In genomic region chr18:69239849-69240248, GRCh38 we compare ENCODE assay signal across 21 cellular contexts.
DNase-seq lines count a peak whose midpoint lies in the region; TF ChIP-seq lines count a peak whose summit lies in the region.
"Had no signal": no experiment of that assay in that cellular context is flagged by ENCODE, and none has a peak within 500 bp of the region (broad histone marks: within the 10 kb centered on the region; RNA-seq: fewer than 3 reads in every experiment).

No MANE protein-coding gene starts in this region.

- H3K27ac ChIP-seq in coronary artery = no peak overlapping the region
- H3K27ac ChIP-seq: 22Rv1, BLaER1, Peyer's patch, SJSA1 had no signal

- H3K36me3 Mint-ChIP-seq in activated T-helper 2 cell treated with anti-CD3 and anti-CD28 coated beads, Interferon-gamma antibody, Interleukin-2, Interleukin-4, amounts not matched to agents 10 μg/mL and 5 μg/mL and 100 μg/mL, durations not matched to agents 14 hours and 24 hours and 36 hours (ENCODE audit: low read depth) = no peaks in the 10 kb centered on the region
- no peaks in the 10 kb centered on the region for H3K36me3 Mint-ChIP-seq in nephron progenitor cell (ENCODE audit: low read depth)

- no peaks in the 10 kb centered on the region for H3K27me3 Mint-ChIP-seq in activated T-helper 2 cell treated with anti-CD3 and anti-CD28 coated beads, Interferon-gamma antibody, Interleukin-2, Interleukin-4, amounts not matched to agents 10 μg/mL and 5 μg/mL and 100 μg/mL, durations not matched to agents 14 hours and 24 hours and 36 hours (ENCODE audit: low read depth)
- H3K27me3 Mint-ChIP-seq in nephron progenitor cell (ENCODE audit: low read depth, poor library complexity) = no peaks in the 10 kb centered on the region
- H3K27me3 Mint-ChIP-seq: CD4-positive, alpha-beta T cell had no signal

- TF ChIP-seq CTCF in coronary artery (IDR thresholded peaks at IDR 0.05) (no peak), nephron progenitor cell (IDR thresholded peaks at IDR 0.05) (no peak)

- H3K4me1 Mint-ChIP-seq in activated T-helper 2 cell treated with anti-CD3 and anti-CD28 coated beads, Interferon-gamma antibody, Interleukin-2, Interleukin-4, amounts not matched to agents 10 μg/mL and 5 μg/mL and 100 μg/mL, durations not matched to agents 14 hours and 24 hours and 36 hours (ENCODE audit: low read depth) = no peaks in the 10 kb centered on the region
- no peaks in the 10 kb centered on the region for H3K4me1 Mint-ChIP-seq in nephron progenitor cell

- H3K27ac Mint-ChIP-seq in activated T-helper 2 cell treated with anti-CD3 and anti-CD28 coated beads, Interferon-gamma antibody, Interleukin-2, Interleukin-4, amounts not matched to agents 10 μg/mL and 5 μg/mL and 100 μg/mL, durations not matched to agents 14 hours and 24 hours and 36 hours = no peak overlapping the region
- no peak overlapping the region for H3K27ac Mint-ChIP-seq in nephron progenitor cell
- H3K27ac Mint-ChIP-seq: CD4-positive, alpha-beta T cell had no signal

- intact Hi-C loops in activated T-helper 2 cell treated with anti-CD3 and anti-CD28 coated beads, Interferon-gamma antibody, Interleukin-2, Interleukin-4, amounts not matched to agents 10 μg/mL and 5 μg/mL and 100 μg/mL, durations not matched to agents 14 hours and 24 hours and 36 hours (cut with micrococcal nuclease) = no loop called here

- H3K4me3 Mint-ChIP-seq in activated T-helper 2 cell treated with anti-CD3 and anti-CD28 coated beads, Interferon-gamma antibody, Interleukin-2, Interleukin-4, amounts not matched to agents 10 μg/mL and 5 μg/mL and 100 μg/mL, durations not matched to agents 14 hours and 24 hours and 36 hours (ENCODE audit: low read depth) = no peak overlapping the region
- H3K4me3 Mint-ChIP-seq in nephron progenitor cell = no peak overlapping the region
- H3K4me3 Mint-ChIP-seq: CD4-positive, alpha-beta T cell had no signal

- DNase-seq in NCI-H2171 treated with DMSO at 0.1 percent for 48 hours (lab: John Stamatoyannopoulos, UW) (peak; percentile 65), NCI-H2171 (lab: John Stamatoyannopoulos, UW) (no peak), NCI-H524 treated with DMSO at 0.1 percent for 48 hours (lab: John Stamatoyannopoulos, UW) (peak; percentile 70), cerebellum (ENCODE audit: low spot score) (peak; percentile 76), T-helper 2 cell (no peak), coronary artery (ENCODE audit: low spot score) (no peak), nephron progenitor cell (no peak)
- DNase-seq in activated T-helper 2 cell treated with anti-CD3 and anti-CD28 coated beads, Interferon-gamma antibody, Interleukin-2, Interleukin-4, amounts not matched to agents 10 μg/mL and 5 μg/mL and 100 μg/mL, durations not matched to agents 14 hours and 24 hours and 36 hours (ENCODE audit: low spot score) = no peak
- DNase-seq: ACHN; CD4-positive, alpha-beta T cell; COR-L47; DMS53; GF-D8; Karpas-422; NCI-H1694 treated with DMSO at 0.1 percent for 48 hours; NCI-H2081 treated with DMSO at 0.1 percent for 48 hours; NCI-H774; Peyer's patch had no signal

- H3K4me3 ChIP-seq in coronary artery = no peak overlapping the region
- H3K4me3 ChIP-seq: BLaER1, Peyer's patch, SJSA1 had no signal

- no peaks in the 10 kb centered on the region for H3K9me3 Mint-ChIP-seq in activated T-helper 2 cell treated with anti-CD3 and anti-CD28 coated beads, Interferon-gamma antibody, Interleukin-2, Interleukin-4, amounts not matched to agents 10 μg/mL and 5 μg/mL and 100 μg/mL, durations not matched to agents 14 hours and 24 hours and 36 hours
- H3K9me3 Mint-ChIP-seq in nephron progenitor cell = no peaks in the 10 kb centered on the region
- H3K9me3 Mint-ChIP-seq: CD4-positive, alpha-beta T cell had no signal

Comparison
In these comparisons a context has a peak if more than half of its experiments do, and no peak if none do; other contexts are left out.
1. DNase-seq: peak in NCI-H2171 treated with DMSO at 0.1 percent for 48 hours (single experiment), NCI-H524 treated with DMSO at 0.1 percent for 48 hours (single experiment) and cerebellum (single experiment); none in NCI-H2171 (single experiment), activated T-helper 2 cell treated with anti-CD3 and anti-CD28 coated beads, Interferon-gamma antibody, Interleukin-2, Interleukin-4, amounts not matched to agents 10 μg/mL and 5 μg/mL and 100 μg/mL, durations not matched to agents 14 hours and 24 hours and 36 hours (single experiment), T-helper 2 cell (0 of 5), coronary artery (single experiment) and nephron progenitor cell (single experiment).